ENCODE assay signal across 8 cellular contexts in genomic region chr14:104676694-104677505, GRCh38. TPM values are rescaled to one million over a fixed set of nuclear protein-coding genes. Genes with fewer than 3 reads are reported as not detected.
DNase-seq lines count a peak whose midpoint lies in the region; ATAC-seq, FAIRE-seq and TF ChIP-seq lines count a peak whose summit lies in the region.

No MANE protein-coding gene starts in this region.

- no peaks in the 10 kb centered on the region for H3K27me3 Mint-ChIP-seq in MCF 10A (ENCODE audit: insufficient read depth, unreplicated experiment)

- H3K36me3 Mint-ChIP-seq in MCF 10A (ENCODE audit: insufficient read depth, unreplicated experiment) = no peaks in the 10 kb centered on the region

- intact Hi-C loops in breast epithelium (cut with DNase I; ENCODE audit: low total_unique reads) = no loop called here
- intact Hi-C loops in MCF 10A (cut with micrococcal nuclease) = no loop called here
- intact Hi-C loops in ovary (cut with DNase I) = no loop called here

- no peaks in the 10 kb centered on the region for H3K9me3 ChIP-seq in breast epithelium
- no peaks in the 10 kb centered on the region for H3K9me3 ChIP-seq in SK-N-MC (ENCODE audit: low read depth, low read length)
- no peaks in the 10 kb centered on the region for H3K9me3 ChIP-seq in endocrine pancreas (ENCODE audit: control insufficient read depth, low read length)
- no peaks in the 10 kb centered on the region for H3K9me3 ChIP-seq in ovary

- peaks cover 21% of the 10 kb centered on the region for H3K4me1 Mint-ChIP-seq in MCF 10A (ENCODE audit: insufficient read depth, unreplicated experiment)

- no peak for TF ChIP-seq EP300 in ovary (IDR thresholded peaks at IDR 0.05)

- no TSS peak for BruUV-seq in MCF 10A (replicated peaks; lab: Mats Ljungman, UMichigan)

- no peaks in the 10 kb centered on the region for H3K36me3 ChIP-seq in breast epithelium
- no peaks in the 10 kb centered on the region for H3K36me3 ChIP-seq in SK-N-MC (ENCODE audit: insufficient read depth, low read length)
- H3K36me3 ChIP-seq in endocrine pancreas (ENCODE audit: control insufficient read depth, insufficient read depth, low read length) = no peaks in the 10 kb centered on the region
- no peaks in the 10 kb centered on the region for H3K36me3 ChIP-seq in ovary

- CTCF ChIA-PET in MCF 10A (lab: Yijun Ruan, JAX) = interaction anchor here (0.6 to 1.4 kb wide), 3 partner anchors 11 to 73 kb away, joined by 3 to 6 read pairs (median 4); no protein-coding TSS in a partner anchor

- H3K9me3 Mint-ChIP-seq in MCF 10A (ENCODE audit: unreplicated experiment) = no peaks in the 10 kb centered on the region

- peak overlapping the region; percentile 81 for H3K9ac ChIP-seq in SK-N-MC (ENCODE audit: insufficient read length)
- peak overlapping the region; percentile 31 for H3K9ac ChIP-seq in endocrine pancreas (ENCODE audit: control insufficient read depth, insufficient read depth, low read length)

- no peak for FAIRE-seq in RCC 7860 (lab: Jason Lieb, UNC)

- H3K27ac ChIP-seq in breast epithelium = peak overlapping the region; percentile 90 to 91
- H3K27ac ChIP-seq in SK-N-MC = peak overlapping the region; percentile 92
- peak overlapping the region; percentile 11 to 50 for H3K27ac ChIP-seq in ovary

- 18 to 26% (median 20%) methylated on average over 26 to 29 of the region's 29 CpGs for WGBS in ovary, 3 donors

- no peak overlapping the region for H3K27ac Mint-ChIP-seq in MCF 10A (ENCODE audit: low read depth, unreplicated experiment)

- POLR2A ChIA-PET in MCF 10A (lab: Yijun Ruan, JAX) = interaction anchor here (0.5 to 6.2 kb wide), 5 partner anchors 8 to 1286 kb away, joined by 3 to 60 read pairs (median 4); partner anchors contain the start of gene INF2

- H3K4me1 ChIP-seq in breast epithelium (peaks cover 18% of the 10 kb centered on the region in 2 donors), endocrine pancreas (ENCODE audit: control insufficient read depth, insufficient read depth, low read length) (no peaks in the 10 kb centered on the region), ovary (ENCODE audit: insufficient read depth) (peaks cover 18% of the 10 kb centered on the region)

- H3K4me3 ChIP-seq in breast epithelium = peak overlapping the region; percentile 59 to 78 (median 62)
- peak overlapping the region; percentile 79 for H3K4me3 ChIP-seq in SK-N-MC
- no peak overlapping the region for H3K4me3 ChIP-seq in endocrine pancreas (ENCODE audit: control insufficient read depth, insufficient read depth, low read length)
- H3K4me3 ChIP-seq in ovary = peak overlapping the region; percentile 72

- TF ChIP-seq POLR2A in breast epithelium (IDR thresholded peaks at IDR 0.05) (no peak), ovary (IDR thresholded peaks at IDR 0.05) (no peak)

- ATAC-seq in GM18517 (IDR thresholded peaks at IDR 0.05; ENCODE audit: unreplicated experiment) = no peak

- TF ChIP-seq CTCF in breast epithelium (IDR thresholded peaks at IDR 0.05) = no peak
- TF ChIP-seq CTCF in MCF 10A (IDR thresholded peaks at IDR 0.05; ENCODE audit: unreplicated experiment) = no peak
- no peak for TF ChIP-seq CTCF in ovary (IDR thresholded peaks at IDR 0.05)

- DNase-seq in breast epithelium (ENCODE audit: low spot score in 2 of 2) (peak in 1 of 2 donors; percentile 56), MCF 10A (ENCODE audit: unreplicated experiment) (no peak), SK-N-MC (ENCODE audit: low read depth, low spot score) (no peak), ovary (peak in 2 of 5 donors; percentile 57 to 59), cerebellum (ENCODE audit: low spot score) (no peak), RCC 7860 (ENCODE audit: low spot score) (no peak)

- no peaks in the 10 kb centered on the region for H3K27me3 ChIP-seq in breast epithelium
- no peaks in the 10 kb centered on the region for H3K27me3 ChIP-seq in endocrine pancreas (ENCODE audit: control insufficient read depth, insufficient read depth, low read length)
- no peaks in the 10 kb centered on the region for H3K27me3 ChIP-seq in ovary

- no peak overlapping the region for H3K4me3 Mint-ChIP-seq in MCF 10A (ENCODE audit: unreplicated experiment)

RNA-seq across cellular contexts. Expression of gene INF2, which starts 12.5 kb away (rescaled TPM):
- total RNA-seq in breast epithelium (10 to 100 TPM; 31.0 to 70.9 (median 51.5) TPM), MCF 10A (2022) (91.6 and 102 TPM in 2 replicates), ovary (10 to 100 TPM; 15.1 to 40.7 (median 22.2) TPM), cerebellum (4.2 TPM)
- polyA plus RNA-seq in ovary = 10 to 100 TPM in 1 of 2 donors, 1 to 10 TPM in 1; 6.3 to 18.4 TPM

RNA-seq across cellular contexts. Expression of gene ADSS1, which starts 47.1 kb away (rescaled TPM):
- total RNA-seq in breast epithelium = 10 to 100 TPM in 1 of 3 donors, 1 to 10 TPM in 2; 6.9 to 13.0 (median 7.3) TPM
- total RNA-seq in MCF 10A (2022) = 2.9 and 5.2 TPM in 2 replicates
- total RNA-seq in ovary = 1 to 10 TPM; 2.6 to 9.8 (median 3.8) TPM
- 1 to 10 TPM; 4.1 to 4.9 TPM for polyA plus RNA-seq in ovary
- total RNA-seq in cerebellum = 1.9 TPM

Comparison
In these comparisons a context has a peak if more than half of its experiments do, and no peak if none do; other contexts are left out.
1. H3K27ac ChIP-seq: peak in every context shown above with its lines; median percentile 92 in SK-N-MC; 90 in breast epithelium; 30 in ovary.